8 cellular contexts compared by ENCODE assay signal in genomic region chr1:21289700-21290545, GRCh38. TPM values are rescaled to one million over a fixed set of nuclear protein-coding genes. Genes with fewer than 3 reads are reported as not detected.
DNase-seq lines count a peak whose midpoint lies in the region; ATAC-seq and TF ChIP-seq lines count a peak whose summit lies in the region.

TSS of gene ECE1 (minus strand) at chr1:21290463. CDS start at chr1:21290414, 49 bp downstream.

- intact Hi-C loops in CD14-positive monocyte (cut with micrococcal nuclease): no loop called here

- H3K9me3 Mint-ChIP-seq in CD14-positive monocyte (peaks cover 0 to 8% (median 0%) of the 10 kb centered on the region in 7 donors), memory B cell (no peaks in the 10 kb centered on the region)

- peak within 1 kb of the TSS; percentile 51 to 99 (median 95) for H3K27ac Mint-ChIP-seq in CD14-positive monocyte
- peak within 1 kb of the TSS; percentile 94 for H3K27ac Mint-ChIP-seq in memory B cell

- H3K4me3 ChIP-seq in Jurkat, Clone E6-1 (ENCODE audit: low read length): peak within 1 kb of the TSS; percentile 62

- H3K4me3 Mint-ChIP-seq in CD14-positive monocyte (peak within 1 kb of the TSS; percentile 93 to 94), memory B cell (peak within 1 kb of the TSS; percentile 94)

- H3K4me1 Mint-ChIP-seq in CD14-positive monocyte: peaks cover 67% of the 10 kb centered on the region
- peaks cover 52% of the 10 kb centered on the region for H3K4me1 Mint-ChIP-seq in memory B cell

- H3K36me3 Mint-ChIP-seq in CD14-positive monocyte: peaks cover 35 to 48% of the 10 kb centered on the region in 2 donors
- H3K36me3 Mint-ChIP-seq in memory B cell: peaks cover 2% of the 10 kb centered on the region

- DNase-seq in CD14-positive monocyte (ENCODE audit: low spot score) (peak; percentile 72), ecto neural progenitor cell (ENCODE audit: low spot score) (peak; percentile 77), memory B cell (ENCODE audit: low spot score in 2 of 2) (peak; percentile 41 to 65), HuH-7 (ENCODE audit: low spot score) (no peak)
- peak; percentile 48 for DNase-seq in Jurkat, Clone E6-1 (ENCODE audit: low read depth, low spot score)
- DNase-seq in activated CD4-positive, alpha-beta T cell treated with anti-CD3 and anti-CD28 coated beads for 4 hours: peak; percentile 47 to 48
- peak; percentile 59 for DNase-seq in stimulated activated naive CD8-positive, alpha-beta T cell treated with anti-CD3 and anti-CD28 coated beads, Interleukin-15, Interleukin-2, amounts not matched to agents 100 U/mL and 50 U/mL, for 24 hours

- no peak for TF ChIP-seq CTCF in CD14-positive monocyte (IDR thresholded peaks at IDR 0.05)

- peaks cover 21 to 55% (median 52%) of the 10 kb centered on the region in 3 donors for H3K27me3 Mint-ChIP-seq in CD14-positive monocyte (ENCODE audit: low read depth in 3 of 3)
- H3K27me3 Mint-ChIP-seq in memory B cell: no peaks in the 10 kb centered on the region

- ATAC-seq in memory B cell (ENCODE audit: low read depth) (no peak), GM21717 (IDR thresholded peaks at IDR 0.05; ENCODE audit: unreplicated experiment) (no peak)
- no peak for ATAC-seq in stimulated activated naive CD8-positive, alpha-beta T cell treated with anti-CD3 and anti-CD28 coated beads, Interleukin-15, Interleukin-2, amounts not matched to agents 100 U/mL and 50 U/mL, for 24 hours

RNA-seq across cellular contexts. Expression of gene ECE1, which starts in this region (rescaled TPM):
- 10 to 100 TPM; 10.6 to 23.3 TPM for polyA plus RNA-seq in CD14-positive monocyte
- 27.9 TPM for polyA plus RNA-seq in Jurkat, Clone E6-1 (2012; ENCODE audit: insufficient read depth, insufficient read length)
